In genomic region chr11:67071420-67072284, GRCh38 we compare ENCODE assay signal across 8 cellular contexts. TPM values are rescaled to one million over a fixed set of nuclear protein-coding genes. Genes with fewer than 3 reads are reported as not detected.
DNase-seq lines count a peak whose midpoint lies in the region; TF ChIP-seq lines count a peak whose summit lies in the region.

No MANE protein-coding gene starts in this region.

- H3K27ac Mint-ChIP-seq in endothelial cell (ENCODE audit: unreplicated experiment): no peak overlapping the region

- TF ChIP-seq CTCF in GM12875 (IDR thresholded peaks at IDR 0.05; ENCODE audit: borderline replicate concordance, insufficient read depth, low read depth, low read length): peak; percentile 93
- peak; percentile 94 for TF ChIP-seq CTCF in endothelial cell (IDR thresholded peaks at IDR 0.05; ENCODE audit: unreplicated experiment)

- H3K4me1 ChIP-seq in muscle layer of duodenum (ENCODE audit: control insufficient read depth in 1 of 2, insufficient read depth in 2 of 2, low read length in 2 of 2): peaks cover 0 to 4% of the 10 kb centered on the region in 2 donors

- H3K36me3 Mint-ChIP-seq in endothelial cell (ENCODE audit: low read depth, unreplicated experiment): no peaks in the 10 kb centered on the region

- no peak overlapping the region for H3K4me3 ChIP-seq in GM12875 (ENCODE audit: low read depth, low read length)
- peak overlapping the region; percentile 9 to 38 for H3K4me3 ChIP-seq in muscle layer of duodenum (ENCODE audit: low read depth in 1 of 2, low read length in 2 of 2)

- no peaks in the 10 kb centered on the region for H3K9me3 ChIP-seq in muscle layer of duodenum (ENCODE audit: control insufficient read depth in 1 of 2, low read length in 2 of 2)

- no peaks in the 10 kb centered on the region for H3K27me3 ChIP-seq in muscle layer of duodenum (ENCODE audit: low read depth, low read length)

- DNase-seq in NCI-H774 (lab: John Stamatoyannopoulos, UW) (peak; percentile 55), endothelial cell (ENCODE audit: low spot score) (peak; percentile 89), kidney glomerular epithelial cell (lab: John Stamatoyannopoulos, UW) (no peak), NCI-H2171 (lab: John Stamatoyannopoulos, UW) (no peak)
- DNase-seq in activated CD8-positive, alpha-beta memory T cell treated with anti-CD3 and anti-CD28 coated beads, Interleukin-2, amount 50 U/mL, for 1 hour (ENCODE audit: extremely low read depth): peak; percentile 18
- DNase-seq in stimulated activated CD8-positive, alpha-beta memory T cell treated with anti-CD3 and anti-CD28 coated beads, Interleukin-4, amount 100 ng/mL, for 4 hours (ENCODE audit: low read depth in 2 of 2, low spot score in 1 of 2): peak; percentile 42

- peaks cover 0 to 4% of the 10 kb centered on the region in 2 donors for H3K36me3 ChIP-seq in muscle layer of duodenum (ENCODE audit: control insufficient read depth in 1 of 2, insufficient read depth in 2 of 2, low read length in 2 of 2)

- no peak overlapping the region for H3K4me3 Mint-ChIP-seq in endothelial cell (ENCODE audit: unreplicated experiment)

- peaks cover 3% of the 10 kb centered on the region for H3K27me3 Mint-ChIP-seq in endothelial cell (ENCODE audit: unreplicated experiment)

- no peaks in the 10 kb centered on the region for H3K9me3 Mint-ChIP-seq in endothelial cell (ENCODE audit: unreplicated experiment)

- no peaks in the 10 kb centered on the region for H3K4me1 Mint-ChIP-seq in endothelial cell (ENCODE audit: unreplicated experiment)

- no peak overlapping the region for H3K27ac ChIP-seq in muscle layer of duodenum (ENCODE audit: low read length)

RNA-seq across cellular contexts. Expression of gene RHOD, which starts 15.0 kb away (rescaled TPM):
- total RNA-seq in endothelial cell (ENCODE audit: unreplicated experiment): 10.5 TPM

RNA-seq across cellular contexts. Expression of gene KDM2A, which starts 47.4 kb away (rescaled TPM):
- total RNA-seq in endothelial cell (ENCODE audit: unreplicated experiment): 76.9 TPM

RNA-seq across cellular contexts. Expression of gene SYT12, which starts 48.7 kb away (rescaled TPM):
- 0.82 TPM for total RNA-seq in endothelial cell (ENCODE audit: unreplicated experiment)

Comparison
In these comparisons a context has a peak if more than half of its experiments do, and no peak if none do; other contexts are left out.
1. DNase-seq: peak in NCI-H774 (single experiment), activated CD8-positive, alpha-beta memory T cell treated with anti-CD3 and anti-CD28 coated beads, Interleukin-2, amount 50 U/mL, for 1 hour (single experiment), endothelial cell (single experiment) and stimulated activated CD8-positive, alpha-beta memory T cell treated with anti-CD3 and anti-CD28 coated beads, Interleukin-4, amount 100 ng/mL, for 4 hours (2 of 2); none in kidney glomerular epithelial cell (single experiment) and NCI-H2171 (single experiment).